ENCODE assay signal across 1 cellular context in the genomic region with DNA sequence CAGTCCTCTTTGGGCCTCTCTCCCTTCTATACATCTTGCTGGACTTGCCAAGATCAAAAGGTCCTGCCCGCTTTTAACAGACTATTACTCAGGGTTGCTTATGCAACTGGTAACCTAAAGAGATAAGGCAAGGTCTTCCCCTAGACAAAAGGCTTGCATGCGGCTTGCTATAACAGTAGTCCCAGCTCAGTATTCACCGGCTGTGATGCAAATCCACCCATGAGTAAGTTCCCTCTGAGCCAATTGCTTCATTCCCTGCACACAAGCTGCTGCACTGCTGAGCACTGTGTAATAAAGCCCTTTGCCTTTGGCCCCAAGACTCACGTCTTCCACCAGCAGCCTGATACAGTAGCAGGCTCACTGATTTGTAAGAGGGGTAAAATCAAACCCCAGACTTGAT.
TF ChIP-seq lines count a peak whose summit lies in the region.

No MANE protein-coding gene starts in this region.

TF ChIP-seq in GM23338, 12 proteins besides CTCF, POLR2A, EP300 and RAD21:
- TF ChIP-seq, protein P1, sequence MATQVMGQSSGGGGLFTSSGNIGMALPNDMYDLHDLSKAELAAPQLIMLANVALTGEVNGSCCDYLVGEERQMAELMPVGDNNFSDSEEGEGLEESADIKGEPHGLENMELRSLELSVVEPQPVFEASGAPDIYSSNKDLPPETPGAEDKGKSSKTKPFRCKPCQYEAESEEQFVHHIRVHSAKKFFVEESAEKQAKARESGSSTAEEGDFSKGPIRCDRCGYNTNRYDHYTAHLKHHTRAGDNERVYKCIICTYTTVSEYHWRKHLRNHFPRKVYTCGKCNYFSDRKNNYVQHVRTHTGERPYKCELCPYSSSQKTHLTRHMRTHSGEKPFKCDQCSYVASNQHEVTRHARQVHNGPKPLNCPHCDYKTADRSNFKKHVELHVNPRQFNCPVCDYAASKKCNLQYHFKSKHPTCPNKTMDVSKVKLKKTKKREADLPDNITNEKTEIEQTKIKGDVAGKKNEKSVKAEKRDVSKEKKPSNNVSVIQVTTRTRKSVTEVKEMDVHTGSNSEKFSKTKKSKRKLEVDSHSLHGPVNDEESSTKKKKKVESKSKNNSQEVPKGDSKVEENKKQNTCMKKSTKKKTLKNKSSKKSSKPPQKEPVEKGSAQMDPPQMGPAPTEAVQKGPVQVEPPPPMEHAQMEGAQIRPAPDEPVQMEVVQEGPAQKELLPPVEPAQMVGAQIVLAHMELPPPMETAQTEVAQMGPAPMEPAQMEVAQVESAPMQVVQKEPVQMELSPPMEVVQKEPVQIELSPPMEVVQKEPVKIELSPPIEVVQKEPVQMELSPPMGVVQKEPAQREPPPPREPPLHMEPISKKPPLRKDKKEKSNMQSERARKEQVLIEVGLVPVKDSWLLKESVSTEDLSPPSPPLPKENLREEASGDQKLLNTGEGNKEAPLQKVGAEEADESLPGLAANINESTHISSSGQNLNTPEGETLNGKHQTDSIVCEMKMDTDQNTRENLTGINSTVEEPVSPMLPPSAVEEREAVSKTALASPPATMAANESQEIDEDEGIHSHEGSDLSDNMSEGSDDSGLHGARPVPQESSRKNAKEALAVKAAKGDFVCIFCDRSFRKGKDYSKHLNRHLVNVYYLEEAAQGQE (IDR thresholded peaks at IDR 0.05; ENCODE audit: unreplicated experiment) = no peak
- TF ChIP-seq CREB1 (CRISPR knock-in tag; IDR thresholded peaks at IDR 0.05; ENCODE audit: low read depth) = no peak
- TF ChIP-seq EZH2phosphoT487 (IDR thresholded peaks at IDR 0.05; ENCODE audit: unreplicated experiment) = no peak
- TF ChIP-seq ZNF462 (CRISPR knock-in tag; IDR thresholded peaks at IDR 0.05) = no peak
- TF ChIP-seq POLR2AphosphoS5 (IDR thresholded peaks at IDR 0.05; ENCODE audit: low read depth) = no peak
- TF ChIP-seq, protein P2, sequence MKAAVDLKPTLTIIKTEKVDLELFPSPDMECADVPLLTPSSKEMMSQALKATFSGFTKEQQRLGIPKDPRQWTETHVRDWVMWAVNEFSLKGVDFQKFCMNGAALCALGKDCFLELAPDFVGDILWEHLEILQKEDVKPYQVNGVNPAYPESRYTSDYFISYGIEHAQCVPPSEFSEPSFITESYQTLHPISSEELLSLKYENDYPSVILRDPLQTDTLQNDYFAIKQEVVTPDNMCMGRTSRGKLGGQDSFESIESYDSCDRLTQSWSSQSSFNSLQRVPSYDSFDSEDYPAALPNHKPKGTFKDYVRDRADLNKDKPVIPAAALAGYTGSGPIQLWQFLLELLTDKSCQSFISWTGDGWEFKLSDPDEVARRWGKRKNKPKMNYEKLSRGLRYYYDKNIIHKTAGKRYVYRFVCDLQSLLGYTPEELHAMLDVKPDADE (IDR thresholded peaks at IDR 0.05) = no peak
- no peak for TF ChIP-seq JUNB (IDR thresholded peaks at IDR 0.05; ENCODE audit: unreplicated experiment)
- TF ChIP-seq EZH2 (IDR thresholded peaks at IDR 0.05; ENCODE audit: low read depth, unreplicated experiment) = no peak
- no peak for TF ChIP-seq NANOG (IDR thresholded peaks at IDR 0.05; ENCODE audit: borderline replicate concordance)
- no peak for TF ChIP-seq STAT1 (IDR thresholded peaks at IDR 0.05; ENCODE audit: unreplicated experiment)
- no peak for TF ChIP-seq ZNF331 (CRISPR knock-in tag; IDR thresholded peaks at IDR 0.05; ENCODE audit: low read depth)
- no peak for TF ChIP-seq ZNF114 (CRISPR knock-in tag; IDR thresholded peaks at IDR 0.05)
